ENCODE assay signal across 8 cellular contexts in genomic region chr11:64996710-64997380, GRCh38. TPM values are rescaled to one million over a fixed set of nuclear protein-coding genes. Genes with fewer than 3 reads are reported as not detected.
DNase-seq lines count a peak whose midpoint lies in the region; ATAC-seq and TF ChIP-seq lines count a peak whose summit lies in the region.

TSS of gene BATF2 (minus strand) at chr11:64996971. CDS start at chr11:64996914, 57 bp downstream.

- H3K27ac ChIP-seq in esophagus (ENCODE audit: low read depth in 2 of 2, low read length in 1 of 2) = peak within 1 kb of the TSS; percentile 36 to 40
- peak within 1 kb of the TSS; percentile 71 for H3K27ac ChIP-seq in upper lobe of right lung

- H3K9me3 ChIP-seq in esophagus (ENCODE audit: control insufficient read depth in 2 of 2, insufficient read depth in 1 of 2, low read depth in 1 of 2, low read length in 1 of 2) = no peaks in the 10 kb centered on the region
- no peaks in the 10 kb centered on the region for H3K9me3 ChIP-seq in mononuclear cell (ENCODE audit: low read depth, low read length)
- H3K9me3 ChIP-seq in upper lobe of right lung = no peaks in the 10 kb centered on the region

- H3K4me1 ChIP-seq in esophagus (ENCODE audit: control insufficient read depth in 2 of 2, insufficient read depth in 2 of 2, low read length in 1 of 2) = peaks cover 0 to 4% of the 10 kb centered on the region in 2 donors
- H3K4me1 ChIP-seq in mononuclear cell (ENCODE audit: insufficient read depth, low read length) = peaks cover 17% of the 10 kb centered on the region
- H3K4me1 ChIP-seq in upper lobe of right lung = peaks cover 21% of the 10 kb centered on the region

- H3K27me3 ChIP-seq in esophagus (ENCODE audit: control insufficient read depth in 1 of 2, insufficient read depth in 2 of 2, low read length in 2 of 2) = no peaks in the 10 kb centered on the region
- no peaks in the 10 kb centered on the region for H3K27me3 ChIP-seq in mononuclear cell (ENCODE audit: insufficient read depth, low read length)
- no peaks in the 10 kb centered on the region for H3K27me3 ChIP-seq in upper lobe of right lung

- 16 to 26% methylated on average over 9 of the region's 9 CpGs for WGBS in esophagus, 2 donors

- H3K36me3 ChIP-seq in esophagus (ENCODE audit: control insufficient read depth in 2 of 2, insufficient read depth in 2 of 2, low read length in 1 of 2) = no peaks in the 10 kb centered on the region
- H3K36me3 ChIP-seq in upper lobe of right lung = no peaks in the 10 kb centered on the region

- peak; percentile 94 for ATAC-seq in SK-N-SH treated with all-trans-retinoic acid at 6 μM for 48 hours
- peak; percentile 98 for ATAC-seq in upper lobe of right lung
- ATAC-seq in GM18505 (IDR thresholded peaks at IDR 0.05; ENCODE audit: unreplicated experiment) = no peak
- ATAC-seq in GM18867 (IDR thresholded peaks at IDR 0.05; ENCODE audit: unreplicated experiment) = no peak

- peak; percentile 86 for DNase-seq in EH (ENCODE audit: low read depth)
- DNase-seq in LoVo (ENCODE audit: low spot score) = peak; percentile 77
- peak; percentile 90 for DNase-seq in upper lobe of right lung

- no peak for TF ChIP-seq POLR2A in GM18505 (IDR thresholded peaks at IDR 0.05; ENCODE audit: borderline replicate concordance, extremely low read depth, insufficient read depth, insufficient read length)

- intact Hi-C loops in upper lobe of right lung (cut with DNase I) = loop anchor here (10.0 kb wide), 1 partner anchor 72 kb away; the partner anchor contains the start of gene PPP2R5B

- H3K4me3 ChIP-seq in esophagus (ENCODE audit: low read depth in 1 of 2, low read length in 2 of 2) (peak within 1 kb of the TSS in 1 of 2 donors; percentile 35), mononuclear cell (ENCODE audit: low read length) (peak within 1 kb of the TSS; percentile 43), upper lobe of right lung (peak within 1 kb of the TSS; percentile 69)

- TF ChIP-seq CTCF in upper lobe of right lung (IDR thresholded peaks at IDR 0.05) = peak; percentile 60

TF ChIP-seq in SK-N-SH treated with all-trans-retinoic acid at 6 μM for 48 hours, 23 proteins besides CTCF, POLR2A, EP300 and RAD21:
- TF ChIP-seq SNAI2 (CRISPR knock-in tag; IDR thresholded peaks at IDR 0.05) (no peak), ZNF70 (CRISPR knock-in tag; IDR thresholded peaks at IDR 0.05) (peak; percentile 57; the same call in 1 of the 2 replicates), ZFP3 (CRISPR knock-in tag; IDR thresholded peaks at IDR 0.05) (no peak), CSRNP3 (CRISPR knock-in tag; IDR thresholded peaks at IDR 0.05) (no peak)

RNA-seq across cellular contexts. Expression of gene BATF2, which starts in this region (rescaled TPM):
- polyA plus RNA-seq in esophagus = under 1 TPM; 0.22 to 0.35 TPM
- total RNA-seq in mononuclear cell (not detected), upper lobe of right lung (7.5 TPM)

Comparison
In these comparisons a context has a peak if more than half of its experiments do, and no peak if none do; other contexts are left out.
1. ATAC-seq: peak in SK-N-SH treated with all-trans-retinoic acid at 6 μM for 48 hours (single experiment) and upper lobe of right lung (single experiment); none in GM18505 (single experiment) and GM18867 (single experiment).
2. Peak in every context shown above with its lines, with median percentiles within 50 percentile points of each other: DNase-seq.